1 cellular context compared by ENCODE assay signal in genomic region chr5:177183766-177184165, GRCh38.
TF ChIP-seq lines count a peak whose summit lies in the region.

No MANE protein-coding gene starts in this region.

TF ChIP-seq in GM23338, 12 proteins besides CTCF, POLR2A, EP300 and RAD21 (continued from another document):
- TF ChIP-seq, protein P1, sequence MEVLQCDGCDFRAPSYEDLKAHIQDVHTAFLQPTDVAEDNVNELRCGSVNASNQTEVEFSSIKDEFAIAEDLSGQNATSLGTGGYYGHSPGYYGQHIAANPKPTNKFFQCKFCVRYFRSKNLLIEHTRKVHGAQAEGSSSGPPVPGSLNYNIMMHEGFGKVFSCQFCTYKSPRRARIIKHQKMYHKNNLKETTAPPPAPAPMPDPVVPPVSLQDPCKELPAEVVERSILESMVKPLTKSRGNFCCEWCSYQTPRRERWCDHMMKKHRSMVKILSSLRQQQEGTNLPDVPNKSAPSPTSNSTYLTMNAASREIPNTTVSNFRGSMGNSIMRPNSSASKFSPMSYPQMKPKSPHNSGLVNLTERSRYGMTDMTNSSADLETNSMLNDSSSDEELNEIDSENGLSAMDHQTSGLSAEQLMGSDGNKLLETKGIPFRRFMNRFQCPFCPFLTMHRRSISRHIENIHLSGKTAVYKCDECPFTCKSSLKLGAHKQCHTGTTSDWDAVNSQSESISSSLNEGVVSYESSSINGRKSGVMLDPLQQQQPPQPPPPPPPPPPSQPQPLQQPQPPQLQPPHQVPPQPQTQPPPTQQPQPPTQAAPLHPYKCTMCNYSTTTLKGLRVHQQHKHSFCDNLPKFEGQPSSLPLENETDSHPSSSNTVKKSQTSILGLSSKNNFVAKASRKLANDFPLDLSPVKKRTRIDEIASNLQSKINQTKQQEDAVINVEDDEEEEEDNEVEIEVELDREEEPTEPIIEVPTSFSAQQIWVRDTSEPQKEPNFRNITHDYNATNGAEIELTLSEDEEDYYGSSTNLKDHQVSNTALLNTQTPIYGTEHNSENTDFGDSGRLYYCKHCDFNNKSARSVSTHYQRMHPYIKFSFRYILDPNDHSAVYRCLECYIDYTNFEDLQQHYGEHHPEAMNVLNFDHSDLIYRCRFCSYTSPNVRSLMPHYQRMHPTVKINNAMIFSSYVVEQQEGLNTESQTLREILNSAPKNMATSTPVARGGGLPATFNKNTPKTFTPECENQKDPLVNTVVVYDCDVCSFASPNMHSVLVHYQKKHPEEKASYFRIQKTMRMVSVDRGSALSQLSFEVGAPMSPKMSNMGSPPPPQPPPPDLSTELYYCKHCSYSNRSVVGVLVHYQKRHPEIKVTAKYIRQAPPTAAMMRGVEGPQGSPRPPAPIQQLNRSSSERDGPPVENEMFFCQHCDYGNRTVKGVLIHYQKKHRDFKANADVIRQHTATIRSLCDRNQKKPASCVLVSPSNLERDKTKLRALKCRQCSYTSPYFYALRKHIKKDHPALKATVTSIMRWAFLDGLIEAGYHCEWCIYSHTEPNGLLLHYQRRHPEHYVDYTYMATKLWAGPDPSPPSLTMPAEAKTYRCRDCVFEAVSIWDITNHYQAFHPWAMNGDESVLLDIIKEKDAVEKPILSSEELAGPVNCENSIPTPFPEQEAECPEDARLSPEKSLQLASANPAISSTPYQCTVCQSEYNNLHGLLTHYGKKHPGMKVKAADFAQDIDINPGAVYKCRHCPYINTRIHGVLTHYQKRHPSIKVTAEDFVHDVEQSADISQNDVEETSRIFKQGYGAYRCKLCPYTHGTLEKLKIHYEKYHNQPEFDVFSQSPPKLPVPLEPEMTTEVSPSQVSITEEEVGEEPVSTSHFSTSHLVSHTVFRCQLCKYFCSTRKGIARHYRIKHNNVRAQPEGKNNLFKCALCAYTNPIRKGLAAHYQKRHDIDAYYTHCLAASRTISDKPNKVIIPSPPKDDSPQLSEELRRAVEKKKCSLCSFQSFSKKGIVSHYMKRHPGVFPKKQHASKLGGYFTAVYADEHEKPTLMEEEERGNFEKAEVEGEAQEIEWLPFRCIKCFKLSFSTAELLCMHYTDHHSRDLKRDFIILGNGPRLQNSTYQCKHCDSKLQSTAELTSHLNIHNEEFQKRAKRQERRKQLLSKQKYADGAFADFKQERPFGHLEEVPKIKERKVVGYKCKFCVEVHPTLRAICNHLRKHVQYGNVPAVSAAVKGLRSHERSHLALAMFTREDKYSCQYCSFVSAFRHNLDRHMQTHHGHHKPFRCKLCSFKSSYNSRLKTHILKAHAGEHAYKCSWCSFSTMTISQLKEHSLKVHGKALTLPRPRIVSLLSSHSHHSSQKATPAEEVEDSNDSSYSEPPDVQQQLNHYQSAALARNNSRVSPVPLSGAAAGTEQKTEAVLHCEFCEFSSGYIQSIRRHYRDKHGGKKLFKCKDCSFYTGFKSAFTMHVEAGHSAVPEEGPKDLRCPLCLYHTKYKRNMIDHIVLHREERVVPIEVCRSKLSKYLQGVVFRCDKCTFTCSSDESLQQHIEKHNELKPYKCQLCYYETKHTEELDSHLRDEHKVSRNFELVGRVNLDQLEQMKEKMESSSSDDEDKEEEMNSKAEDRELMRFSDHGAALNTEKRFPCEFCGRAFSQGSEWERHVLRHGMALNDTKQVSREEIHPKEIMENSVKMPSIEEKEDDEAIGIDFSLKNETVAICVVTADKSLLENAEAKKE (CRISPR knock-in tag; IDR thresholded peaks at IDR 0.05), result no peak
- TF ChIP-seq EZH2 (IDR thresholded peaks at IDR 0.05; ENCODE audit: low read depth, unreplicated experiment), result no peak
- no peak for TF ChIP-seq CREB1 (CRISPR knock-in tag; IDR thresholded peaks at IDR 0.05; ENCODE audit: low read depth)
- no peak for TF ChIP-seq EZH2phosphoT487 (IDR thresholded peaks at IDR 0.05; ENCODE audit: unreplicated experiment)
- TF ChIP-seq, protein P2, sequence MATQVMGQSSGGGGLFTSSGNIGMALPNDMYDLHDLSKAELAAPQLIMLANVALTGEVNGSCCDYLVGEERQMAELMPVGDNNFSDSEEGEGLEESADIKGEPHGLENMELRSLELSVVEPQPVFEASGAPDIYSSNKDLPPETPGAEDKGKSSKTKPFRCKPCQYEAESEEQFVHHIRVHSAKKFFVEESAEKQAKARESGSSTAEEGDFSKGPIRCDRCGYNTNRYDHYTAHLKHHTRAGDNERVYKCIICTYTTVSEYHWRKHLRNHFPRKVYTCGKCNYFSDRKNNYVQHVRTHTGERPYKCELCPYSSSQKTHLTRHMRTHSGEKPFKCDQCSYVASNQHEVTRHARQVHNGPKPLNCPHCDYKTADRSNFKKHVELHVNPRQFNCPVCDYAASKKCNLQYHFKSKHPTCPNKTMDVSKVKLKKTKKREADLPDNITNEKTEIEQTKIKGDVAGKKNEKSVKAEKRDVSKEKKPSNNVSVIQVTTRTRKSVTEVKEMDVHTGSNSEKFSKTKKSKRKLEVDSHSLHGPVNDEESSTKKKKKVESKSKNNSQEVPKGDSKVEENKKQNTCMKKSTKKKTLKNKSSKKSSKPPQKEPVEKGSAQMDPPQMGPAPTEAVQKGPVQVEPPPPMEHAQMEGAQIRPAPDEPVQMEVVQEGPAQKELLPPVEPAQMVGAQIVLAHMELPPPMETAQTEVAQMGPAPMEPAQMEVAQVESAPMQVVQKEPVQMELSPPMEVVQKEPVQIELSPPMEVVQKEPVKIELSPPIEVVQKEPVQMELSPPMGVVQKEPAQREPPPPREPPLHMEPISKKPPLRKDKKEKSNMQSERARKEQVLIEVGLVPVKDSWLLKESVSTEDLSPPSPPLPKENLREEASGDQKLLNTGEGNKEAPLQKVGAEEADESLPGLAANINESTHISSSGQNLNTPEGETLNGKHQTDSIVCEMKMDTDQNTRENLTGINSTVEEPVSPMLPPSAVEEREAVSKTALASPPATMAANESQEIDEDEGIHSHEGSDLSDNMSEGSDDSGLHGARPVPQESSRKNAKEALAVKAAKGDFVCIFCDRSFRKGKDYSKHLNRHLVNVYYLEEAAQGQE (IDR thresholded peaks at IDR 0.05; ENCODE audit: unreplicated experiment), result no peak
- TF ChIP-seq POLR2AphosphoS5 (IDR thresholded peaks at IDR 0.05; ENCODE audit: low read depth), result no peak
- TF ChIP-seq JUNB (IDR thresholded peaks at IDR 0.05; ENCODE audit: unreplicated experiment), result no peak
- no peak for TF ChIP-seq ZNF114 (CRISPR knock-in tag; IDR thresholded peaks at IDR 0.05)
- no peak for TF ChIP-seq NANOG (IDR thresholded peaks at IDR 0.05; ENCODE audit: borderline replicate concordance)
